Comparison of ENCODE assay signal across 14 cellular contexts in genomic region chr7:96430350-96430749, GRCh38.
DNase-seq lines count a peak whose midpoint lies in the region; ATAC-seq and TF ChIP-seq lines count a peak whose summit lies in the region.
"Had no signal": no experiment of that assay in that cellular context is flagged by ENCODE, and none has a peak within 500 bp of the region (broad histone marks: within the 10 kb centered on the region; RNA-seq: fewer than 3 reads in every experiment).

No MANE protein-coding gene starts in this region.

- no peak overlapping the region for H3K4me3 Mint-ChIP-seq in activated CD4-positive, alpha-beta T cell treated with anti-CD3 and anti-CD28 coated beads, Interleukin-2, amount 10 ng/mL, durations not matched to agents 7 days and 5 days
- peak overlapping the region; percentile 13 for H3K4me3 Mint-ChIP-seq in activated CD8-positive, alpha-beta T cell treated with anti-CD3 and anti-CD28 coated beads, Interleukin-2, amount 10 ng/mL, durations not matched to agents 7 days and 5 days
- H3K4me3 Mint-ChIP-seq: CD4-positive, alpha-beta memory T cell; GM23338 had no signal

- ATAC-seq in activated CD8-positive, alpha-beta T cell treated with anti-CD3 and anti-CD28 coated beads, Interleukin-2, amount 10 ng/mL, durations not matched to agents 7 days and 5 days: peak; percentile 36
- ATAC-seq: GM23338 had no signal

- H3K36me3 Mint-ChIP-seq in activated CD4-positive, alpha-beta T cell treated with anti-CD3 and anti-CD28 coated beads, Interleukin-2, amount 10 ng/mL, durations not matched to agents 7 days and 5 days (ENCODE audit: low read depth): no peaks in the 10 kb centered on the region
- no peaks in the 10 kb centered on the region for H3K36me3 Mint-ChIP-seq in activated CD8-positive, alpha-beta T cell treated with anti-CD3 and anti-CD28 coated beads, Interleukin-2, amount 10 ng/mL, durations not matched to agents 7 days and 5 days (ENCODE audit: low read depth)
- H3K36me3 Mint-ChIP-seq: CD4-positive, alpha-beta memory T cell had no signal

- H3K27ac Mint-ChIP-seq in activated CD4-positive, alpha-beta T cell treated with anti-CD3 and anti-CD28 coated beads, Interleukin-2, amount 10 ng/mL, durations not matched to agents 7 days and 5 days: no peak overlapping the region
- no peak overlapping the region for H3K27ac Mint-ChIP-seq in activated CD8-positive, alpha-beta T cell treated with anti-CD3 and anti-CD28 coated beads, Interleukin-2, amount 10 ng/mL, durations not matched to agents 7 days and 5 days
- H3K27ac Mint-ChIP-seq: CD4-positive, alpha-beta memory T cell; GM23338 had no signal

- H3K9me3 Mint-ChIP-seq in activated CD4-positive, alpha-beta T cell treated with anti-CD3 and anti-CD28 coated beads, Interleukin-2, amount 10 ng/mL, durations not matched to agents 7 days and 5 days: no peaks in the 10 kb centered on the region
- H3K9me3 Mint-ChIP-seq in activated CD8-positive, alpha-beta T cell treated with anti-CD3 and anti-CD28 coated beads, Interleukin-2, amount 10 ng/mL, durations not matched to agents 7 days and 5 days (ENCODE audit: insufficient read depth): no peaks in the 10 kb centered on the region
- H3K9me3 Mint-ChIP-seq: GM23338 had no signal

- POLR2A ChIA-PET in activated CD4-positive, alpha-beta T cell treated with anti-CD3 and anti-CD28 coated beads, Interleukin-2, amount 10 ng/mL, durations not matched to agents 7 days and 5 days (lab: Charles Lee): no interaction called here
- POLR2A ChIA-PET in activated CD8-positive, alpha-beta T cell treated with anti-CD3 and anti-CD28 coated beads, Interleukin-2, amount 10 ng/mL, durations not matched to agents 7 days and 5 days (lab: Charles Lee): no interaction called here

- H4K20me1 ChIP-seq in BLaER1 (no peaks in the 10 kb centered on the region), Loucy (ENCODE audit: insufficient read depth, low read length, poor library complexity, severe bottlenecking) (no peaks in the 10 kb centered on the region), osteoblast (ENCODE audit: insufficient read depth, low read length) (no peaks in the 10 kb centered on the region)

- H3K9ac ChIP-seq in BLaER1 (no peak overlapping the region), Loucy (ENCODE audit: low read depth, low read length, poor library complexity, severe bottlenecking) (no peak overlapping the region)

- peaks cover 23% of the 10 kb centered on the region for H3K27me3 Mint-ChIP-seq in activated CD4-positive, alpha-beta T cell treated with anti-CD3 and anti-CD28 coated beads, Interleukin-2, amount 10 ng/mL, durations not matched to agents 7 days and 5 days
- H3K27me3 Mint-ChIP-seq in activated CD8-positive, alpha-beta T cell treated with anti-CD3 and anti-CD28 coated beads, Interleukin-2, amount 10 ng/mL, durations not matched to agents 7 days and 5 days (ENCODE audit: low read depth): peaks cover 22% of the 10 kb centered on the region

- H3K79me2 ChIP-seq in Loucy (ENCODE audit: insufficient read depth, low read length) (no peaks in the 10 kb centered on the region), osteoblast (ENCODE audit: insufficient read depth, low read length) (no peaks in the 10 kb centered on the region)

- no peaks in the 10 kb centered on the region for H3K36me3 ChIP-seq in BLaER1
- H3K36me3 ChIP-seq in Loucy (ENCODE audit: insufficient read depth, low read length): no peaks in the 10 kb centered on the region
- no peaks in the 10 kb centered on the region for H3K36me3 ChIP-seq in osteoblast (ENCODE audit: insufficient read depth, low read length)

- H2AFZ ChIP-seq in Loucy (ENCODE audit: low read length): no peak overlapping the region
- no peak overlapping the region for H2AFZ ChIP-seq in osteoblast (ENCODE audit: low read length)
- H2AFZ ChIP-seq: GM23338 had no signal

- H3K9me2 ChIP-seq in Loucy (replicated peaks; ENCODE audit: low read depth, low read length): no peaks in the 10 kb centered on the region

- H3K4me1 Mint-ChIP-seq in activated CD4-positive, alpha-beta T cell treated with anti-CD3 and anti-CD28 coated beads, Interleukin-2, amount 10 ng/mL, durations not matched to agents 7 days and 5 days: peaks cover 25% of the 10 kb centered on the region
- H3K4me1 Mint-ChIP-seq in activated CD8-positive, alpha-beta T cell treated with anti-CD3 and anti-CD28 coated beads, Interleukin-2, amount 10 ng/mL, durations not matched to agents 7 days and 5 days (ENCODE audit: low read depth): peaks cover 24% of the 10 kb centered on the region

- H3K27me3 ChIP-seq in BLaER1 (no peaks in the 10 kb centered on the region), Loucy (ENCODE audit: insufficient read depth, low read length, poor library complexity, severe bottlenecking) (no peaks in the 10 kb centered on the region), osteoblast (ENCODE audit: insufficient read depth, low read length) (peaks cover 8% of the 10 kb centered on the region)

- no peaks in the 10 kb centered on the region for H3K9me3 ChIP-seq in BLaER1
- H3K9me3 ChIP-seq in Loucy (ENCODE audit: insufficient read depth, low read depth, low read length): no peaks in the 10 kb centered on the region
- H3K9me3 ChIP-seq in osteoblast (ENCODE audit: low read depth, low read length): no peaks in the 10 kb centered on the region

- H3F3A ChIP-seq in Loucy (ENCODE audit: low read depth): no peaks in the 10 kb centered on the region

- H3K4me2 ChIP-seq in BLaER1: 0 out of 2 replicates have a peak overlapping the region, but pooled peaks have one; percentile 11
- peak overlapping the region; percentile 9 for H3K4me2 ChIP-seq in Loucy (ENCODE audit: low read depth, low read length, poor library complexity, severe bottlenecking)
- H3K4me2 ChIP-seq in osteoblast (ENCODE audit: insufficient read depth, low read length): no peak overlapping the region
- H3K4me2 ChIP-seq: GM23338 had no signal

- CTCF ChIA-PET in activated CD4-positive, alpha-beta T cell treated with anti-CD3 and anti-CD28 coated beads, Interleukin-2, amount 10 ng/mL, durations not matched to agents 7 days and 5 days (lab: Charles Lee): no interaction called here
- CTCF ChIA-PET in activated CD8-positive, alpha-beta T cell treated with anti-CD3 and anti-CD28 coated beads, Interleukin-2, amount 10 ng/mL, durations not matched to agents 7 days and 5 days (lab: Charles Lee): no interaction called here

- H3K4me3 ChIP-seq in BLaER1 (no peak overlapping the region), Loucy (ENCODE audit: low read length, poor library complexity, severe bottlenecking) (no peak overlapping the region), osteoblast (ENCODE audit: insufficient read depth, low read length) (no peak overlapping the region)
- H3K4me3 ChIP-seq: GM23338 had no signal

- no peak overlapping the region for H3K27ac ChIP-seq in BLaER1
- no peak overlapping the region for H3K27ac ChIP-seq in osteoblast (ENCODE audit: low read depth, low read length)
- H3K27ac ChIP-seq: C4-2B had no signal

- no peak for TF ChIP-seq CTCF in Loucy (conservative IDR thresholded peaks at IDR 0.05; ENCODE audit: low read length)
- no peak for TF ChIP-seq CTCF in osteoblast (IDR thresholded peaks at IDR 0.05; ENCODE audit: extremely low read depth, low read depth, low read length)

- peak; percentile 23 for DNase-seq in activated CD4-positive, alpha-beta T cell treated with anti-CD3 and anti-CD28 coated beads, Interleukin-2, amount 10 ng/mL, durations not matched to agents 7 days and 5 days
- DNase-seq in activated CD4-positive, alpha-beta T cell treated with anti-CD3 and anti-CD28 coated beads, Interleukin-2, amount 50 U/mL, for 1 hour: no peak
- DNase-seq in activated CD8-positive, alpha-beta T cell treated with anti-CD3 and anti-CD28 coated beads, Interleukin-2, amount 10 ng/mL, durations not matched to agents 7 days and 5 days: peak; percentile 21
- DNase-seq in kidney tubule cell (ENCODE audit: low spot score): no peak
- DNase-seq in osteoblast (ENCODE audit: insufficient read length, low spot score, missing footprints): no peak
- no peak for DNase-seq in GDM1 (lab: John Stamatoyannopoulos, UW)
- DNase-seq: ACHN, DMS79, H7 had no signal

- H3K4me1 ChIP-seq in BLaER1 (peaks cover 5% of the 10 kb centered on the region; the same call in 1 of the 2 replicates), Loucy (ENCODE audit: insufficient read depth, low read length, poor library complexity, severe bottlenecking) (peaks cover 49% of the 10 kb centered on the region), osteoblast (ENCODE audit: insufficient read depth, low read length) (no peaks in the 10 kb centered on the region)

Comparison
In these comparisons a context has a peak if more than half of its experiments do, and no peak if none do; other contexts are left out.
1. DNase-seq: peak in activated CD4-positive, alpha-beta T cell treated with anti-CD3 and anti-CD28 coated beads, Interleukin-2, amount 10 ng/mL, durations not matched to agents 7 days and 5 days (single experiment) and activated CD8-positive, alpha-beta T cell treated with anti-CD3 and anti-CD28 coated beads, Interleukin-2, amount 10 ng/mL, durations not matched to agents 7 days and 5 days (single experiment); none in activated CD4-positive, alpha-beta T cell treated with anti-CD3 and anti-CD28 coated beads, Interleukin-2, amount 50 U/mL, for 1 hour (single experiment), kidney tubule cell (single experiment), osteoblast (single experiment) and GDM1 (single experiment).